In the genomic region with DNA sequence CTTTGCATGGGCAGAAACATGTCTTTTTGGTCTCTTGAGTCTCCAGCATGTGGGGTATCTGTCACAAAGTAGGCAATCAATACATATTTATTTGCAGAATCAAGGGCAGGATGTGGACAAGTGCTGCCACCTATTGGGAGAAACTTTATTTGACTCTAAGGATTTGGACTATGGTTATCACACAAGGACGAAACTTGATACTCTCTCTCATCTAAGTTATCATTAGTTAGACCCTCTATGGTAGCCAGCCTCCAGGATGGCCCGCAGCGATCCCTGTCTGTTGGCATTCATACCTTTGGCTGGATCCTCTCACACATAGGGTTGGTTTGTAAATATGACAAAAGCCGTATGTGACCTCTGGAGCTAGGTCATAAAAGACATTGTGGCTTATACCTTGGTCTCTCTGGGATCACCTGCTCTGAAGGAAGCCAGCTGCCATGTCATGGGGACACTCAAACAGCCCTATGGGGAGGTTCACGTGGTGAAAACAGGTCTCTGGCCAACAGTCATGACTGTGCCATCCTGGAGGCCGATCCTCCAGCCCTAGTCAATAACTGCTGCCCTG, we compare ENCODE assay signal across 8 cellular contexts.
DNase-seq lines count a peak whose midpoint lies in the region; ATAC-seq and TF ChIP-seq lines count a peak whose summit lies in the region.

No MANE protein-coding gene starts in this region.

- peak overlapping the region; percentile 86 for H3K4me2 ChIP-seq in OCI-LY1 (ENCODE audit: low read length)

- peak overlapping the region; percentile 89; the same call in 1 of the 2 replicates for H2AFZ ChIP-seq in OCI-LY1 (ENCODE audit: low read length)

- H3K9me2 ChIP-seq in OCI-LY1 (ENCODE audit: low read depth, low read length), result no peaks in the 10 kb centered on the region

- ATAC-seq in activated CD4-positive, CD25-positive, alpha-beta regulatory T cell treated with anti-CD3 and anti-CD28 coated beads, Interleukin-2, amount 50 U/mL, for 24 hours, result no peak
- ATAC-seq in GM21381 (IDR thresholded peaks at IDR 0.05; ENCODE audit: unreplicated experiment), result no peak

- DNase-seq in D341Med (ENCODE audit: low spot score) (peak; percentile 47), HUDEP-2 (lab: John Stamatoyannopoulos, UW; ENCODE audit: unreplicated experiment in 76 of 76) (peak in 51 of 76 experiments; percentile 1 to 74 (median 37)), foreskin melanocyte (peak; percentile 69)
- DNase-seq in activated effector memory CD4-positive, alpha-beta T cell treated with anti-CD3 and anti-CD28 coated beads, Interleukin-2, amount 50 U/mL, for 16 hours, result peak; percentile 65

- H3K9ac ChIP-seq in OCI-LY1 (ENCODE audit: low read length), result peak overlapping the region; percentile 88

- no peaks in the 10 kb centered on the region for H4K20me1 ChIP-seq in OCI-LY1 (ENCODE audit: insufficient read depth, low read length)

- H3K36me3 ChIP-seq in OCI-LY1 (ENCODE audit: insufficient read depth, low read length) (no peaks in the 10 kb centered on the region), neutrophil (no peaks in the 10 kb centered on the region)

- TF ChIP-seq CTCF in OCI-LY1 (IDR thresholded peaks at IDR 0.05; ENCODE audit: low read length) (peak; percentile 77), neutrophil (IDR thresholded peaks at IDR 0.05) (peak; percentile 33)

- H3K27ac ChIP-seq in OCI-LY1 (ENCODE audit: low read depth, low read length, poor library complexity, severe bottlenecking) (peak overlapping the region; percentile 15), neutrophil (peak overlapping the region; percentile 87)

- H3K27me3 ChIP-seq in OCI-LY1 (ENCODE audit: insufficient read depth, low read length) (no peaks in the 10 kb centered on the region), neutrophil (peaks cover 28% of the 10 kb centered on the region)

- peaks cover 33% of the 10 kb centered on the region for H3K79me2 ChIP-seq in OCI-LY1 (ENCODE audit: insufficient read depth, low read length)

- no peaks in the 10 kb centered on the region for H3F3A ChIP-seq in OCI-LY1 (ENCODE audit: insufficient read depth, low read length)

- H3K9me3 ChIP-seq in OCI-LY1 (ENCODE audit: low read length) (no peaks in the 10 kb centered on the region), neutrophil (no peaks in the 10 kb centered on the region)

- H3K4me3 ChIP-seq in OCI-LY1 (ENCODE audit: low read depth, low read length, poor library complexity, severe bottlenecking) (peak overlapping the region; percentile 92), neutrophil (ENCODE audit: low read depth in 1 of 2, low read length in 1 of 2) (peak overlapping the region; percentile 79 to 87)

- H3K4me1 ChIP-seq in OCI-LY1 (ENCODE audit: insufficient read depth, low read length, severe bottlenecking) (peaks cover 24% of the 10 kb centered on the region), neutrophil (ENCODE audit: control insufficient read depth in 1 of 2, insufficient read depth in 1 of 2, low read depth in 1 of 2, low read length in 1 of 2) (peaks cover 26 to 30% of the 10 kb centered on the region in 2 experiments)
